Comparison of ENCODE assay signal across 11 cellular contexts in genomic region chr4:184616633-184617471, GRCh38.
DNase-seq lines count a peak whose midpoint lies in the region; ATAC-seq lines count a peak whose summit lies in the region.
"Had no signal": no experiment of that assay in that cellular context is flagged by ENCODE, and none has a peak within 500 bp of the region (broad histone marks: within the 10 kb centered on the region; RNA-seq: fewer than 3 reads in every experiment).

No MANE protein-coding gene starts in this region.

- H3K27ac Mint-ChIP-seq in dendritic cell treated with granulocyte-macrophage colony-stimulating factor and Interleukin-4, amounts not matched to agents 40 ng/mL and 50 ng/mL, for 4 days: peak overlapping the region; percentile 86

- no peaks in the 10 kb centered on the region for H3K36me3 Mint-ChIP-seq in dendritic cell treated with granulocyte-macrophage colony-stimulating factor and Interleukin-4, amounts not matched to agents 40 ng/mL and 50 ng/mL, for 4 days (ENCODE audit: low read depth)

- ATAC-seq in GM18517 (IDR thresholded peaks at IDR 0.05; ENCODE audit: unreplicated experiment) (peak; percentile 80), GM21390 (IDR thresholded peaks at IDR 0.05; ENCODE audit: unreplicated experiment) (peak; percentile 88), HG03095 (IDR thresholded peaks at IDR 0.05; ENCODE audit: unreplicated experiment) (peak; percentile 81)

- no peak for DNase-seq in AML-193 (lab: John Stamatoyannopoulos, UW)
- no peak for DNase-seq in NCI-H1436 (lab: John Stamatoyannopoulos, UW)
- DNase-seq in activated CD8-positive, alpha-beta memory T cell treated with anti-CD3 and anti-CD28 coated beads, Interleukin-2, amount 50 U/mL, for 4 hours: no peak
- DNase-seq in iPS-NIHi7 (ENCODE audit: extremely low spot score): no peak
- DNase-seq: activated naive CD4-positive, alpha-beta T cell treated with anti-CD3 and anti-CD28 coated beads, Interleukin-2, amount 50 U/mL, for 16 hours; left ventricle myocardium superior; NCI-H526 treated with DMSO at 0.1 percent for 48 hours had no signal

- H3K4me1 Mint-ChIP-seq in dendritic cell treated with granulocyte-macrophage colony-stimulating factor and Interleukin-4, amounts not matched to agents 40 ng/mL and 50 ng/mL, for 4 days (ENCODE audit: low read depth): peaks cover 58% of the 10 kb centered on the region

- peaks cover 18% of the 10 kb centered on the region for H3K9me3 Mint-ChIP-seq in dendritic cell treated with granulocyte-macrophage colony-stimulating factor and Interleukin-4, amounts not matched to agents 40 ng/mL and 50 ng/mL, for 4 days

- H3K27me3 Mint-ChIP-seq in dendritic cell treated with granulocyte-macrophage colony-stimulating factor and Interleukin-4, amounts not matched to agents 40 ng/mL and 50 ng/mL, for 4 days: no peaks in the 10 kb centered on the region

- intact Hi-C loops in dendritic cell treated with granulocyte-macrophage colony-stimulating factor and Interleukin-4, amounts not matched to agents 40 ng/mL and 50 ng/mL, for 4 days (cut with micrococcal nuclease): loop anchor here (10.0 kb wide), 1 partner anchor 72 kb away; no protein-coding TSS in a partner anchor

- H3K4me3 Mint-ChIP-seq in dendritic cell treated with granulocyte-macrophage colony-stimulating factor and Interleukin-4, amounts not matched to agents 40 ng/mL and 50 ng/mL, for 4 days: no peak overlapping the region
